Comparison of ENCODE assay signal across 23 cellular contexts in the genomic region with DNA sequence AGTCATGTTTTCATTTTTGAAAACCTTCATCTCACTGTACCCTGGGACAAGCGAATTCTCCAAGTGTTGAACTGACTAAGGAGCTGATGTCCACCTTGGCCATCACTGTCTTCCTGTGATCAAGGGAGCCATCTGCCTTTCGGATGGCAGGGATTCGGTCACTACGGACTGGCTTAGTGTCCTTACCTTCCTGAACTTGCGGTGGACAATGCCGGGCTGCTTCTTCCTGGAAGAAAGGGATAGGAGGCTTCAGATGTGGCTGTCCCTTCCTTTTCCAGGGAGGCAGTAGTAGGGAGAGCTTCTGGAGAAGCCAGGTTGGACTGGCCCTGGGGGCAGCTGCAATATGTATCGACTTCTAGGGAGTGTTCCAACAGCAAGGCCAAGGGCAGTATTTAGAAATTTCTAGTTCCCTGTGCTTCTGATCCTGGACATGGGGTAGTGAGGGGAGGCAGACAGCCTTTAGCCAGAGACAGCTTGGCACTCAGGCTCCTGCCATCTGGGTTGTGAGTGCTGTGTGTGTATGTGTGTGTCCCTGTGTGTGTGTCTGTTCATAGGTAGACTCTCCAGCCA.
DNase-seq lines count a peak whose midpoint lies in the region; ATAC-seq, FAIRE-seq and TF ChIP-seq lines count a peak whose summit lies in the region.
"Had no signal": no experiment of that assay in that cellular context is flagged by ENCODE, and none has a peak within 500 bp of the region (broad histone marks: within the 10 kb centered on the region; RNA-seq: fewer than 3 reads in every experiment).

No MANE protein-coding gene starts in this region.

- TF ChIP-seq CTCF in H1 (IDR thresholded peaks at IDR 0.05; ENCODE audit: control extremely low read depth in 1 of 3, insufficient read depth in 1 of 3, low read depth in 1 of 3, low read length in 3 of 3) = no peak
- TF ChIP-seq CTCF in testis (IDR thresholded peaks at IDR 0.05) = no peak

- H3K9me3 ChIP-seq in H1 (ENCODE audit: insufficient read depth in 2 of 2, low read depth in 1 of 2, low read length in 1 of 2) = no peaks in the 10 kb centered on the region
- H3K9me3 ChIP-seq in testis = no peaks in the 10 kb centered on the region
- H3K9me3 ChIP-seq: HAP-1 had no signal

- no peak overlapping the region for H2BK20ac ChIP-seq in H1 (ENCODE audit: low read length)

- CTCF ChIA-PET in H1 (lab: Charles Lee; ENCODE audit: partially characterized antibody) = interaction anchor here (1.0 to 2.3 kb wide), 6 partner anchors 9 to 222 kb away, joined by 5 to 16 read pairs (median 6); no protein-coding TSS in a partner anchor

- H3K23me2 ChIP-seq in H1 (ENCODE audit: low read depth, low read length) = no peaks in the 10 kb centered on the region

- no peak overlapping the region for H2AFZ ChIP-seq in H1 (ENCODE audit: low read length)
- H2AFZ ChIP-seq: GM23338 had no signal

- TF ChIP-seq RAD21 in H1 (IDR thresholded peaks at IDR 0.05 in 1 of 2, conservative IDR thresholded peaks at IDR 0.05 in 1 of 2; ENCODE audit: low read depth in 2 of 2, low read length in 2 of 2) = no peak

- no peaks in the 10 kb centered on the region for H3K27me3 ChIP-seq in H1 (replicated peaks in 1 of 4; ENCODE audit: control insufficient read depth in 3 of 4, extremely low read depth in 1 of 4, insufficient read depth in 3 of 4, low read length in 3 of 4)
- no peaks in the 10 kb centered on the region for H3K27me3 ChIP-seq in testis
- H3K27me3 ChIP-seq: BLaER1 treated with 17β-estradiol and CSF1 and Interleukin-3, amounts not matched to agents 10 nM and 100 nM had no signal

- H3K36me3 ChIP-seq in H1 (ENCODE audit: control insufficient read depth in 2 of 4, insufficient read depth in 4 of 4, low read length in 3 of 4) (no peaks in the 10 kb centered on the region), testis (ENCODE audit: low read depth, missing control alignments) (no peaks in the 10 kb centered on the region)
- H3K36me3 ChIP-seq: BLaER1 treated with 17β-estradiol and CSF1 and Interleukin-3, amounts not matched to agents 10 nM and 100 nM; HAP-1 had no signal

- no peak overlapping the region for H3K4me2 ChIP-seq in H1 (ENCODE audit: insufficient read depth in 1 of 2, low read depth in 2 of 2, low read length in 2 of 2)
- H3K4me2 ChIP-seq: GM23338 had no signal

- H3K4me3 ChIP-seq in H1 (ENCODE audit: extremely low read depth in 1 of 4, insufficient read depth in 2 of 4, low read depth in 3 of 4, low read length in 4 of 4) = no peak overlapping the region
- H3K4me3 ChIP-seq in testis = no peak overlapping the region
- H3K4me3 ChIP-seq: BLaER1 treated with 17β-estradiol and CSF1 and Interleukin-3, amounts not matched to agents 10 nM and 100 nM; GM23338; HAP-1 had no signal

- no peak for FAIRE-seq in H1 (lab: Jason Lieb, UNC)
- FAIRE-seq: A204.1, D721Med, G401.6, GM12892, GM18507, H54 had no signal

- H2BK12ac ChIP-seq in H1 (ENCODE audit: low read depth, low read length) = 0 out of 2 replicates have a peak overlapping the region, but pooled peaks have one; percentile 23

- H2BK5ac ChIP-seq in H1 (ENCODE audit: low read depth, low read length) = no peak overlapping the region

- H3K27ac ChIP-seq in H1 (ENCODE audit: low read depth, low read length) (no peak overlapping the region), testis (no peak overlapping the region)
- H3K27ac ChIP-seq: 22Rv1; BLaER1 treated with 17β-estradiol and CSF1 and Interleukin-3, amounts not matched to agents 10 nM and 100 nM had no signal

- H3K4ac ChIP-seq in H1 (replicated peaks; ENCODE audit: insufficient read length, low read depth, low read length) = peak overlapping the region; percentile 32

- 77% methylated on average over 7 of the region's 7 CpGs; no CpG with 5 or more reads in 1 of the 2 experiments for WGBS in H1 (ENCODE audit: extremely low coverage in 1 of 2, insufficient coverage in 1 of 2, insufficient read length in 1 of 2, insufficient replicate concordance in 2 of 2, low coverage in 1 of 2, low lambda C conversion rate in 2 of 2, missing lambda C conversion rate in 1 of 2), 2 experiments
- 76 to 85% methylated on average over 6 to 7 of the region's 7 CpGs for WGBS in testis, 2 donors

- DNase-seq in DMS 273 (lab: John Stamatoyannopoulos, UW; ENCODE audit: unreplicated experiment) (peak; percentile 52), DMS 273 treated with DMSO at 0.1 percent for 48 hours (lab: John Stamatoyannopoulos, UW) (no peak), H1 (ENCODE audit: low read depth in 1 of 2, low spot score in 2 of 2) (peak in 1 of 2 experiments; percentile 28), testis (peak; percentile 45)
- peak; percentile 44 for DNase-seq in activated CD8-positive, alpha-beta memory T cell treated with anti-CD3 and anti-CD28 coated beads for 24 hours
- DNase-seq in activated CD8-positive, alpha-beta memory T cell treated with anti-CD3 and anti-CD28 coated beads, Interleukin-2, amount 50 U/mL, for 48 hours = no peak
- DNase-seq: CD4-positive, alpha-beta T cell; CD8-positive, alpha-beta memory T cell; DMS153; DND-41; HFFc6 had no signal

- no peak overlapping the region for H4K91ac ChIP-seq in H1 (replicated peaks; ENCODE audit: insufficient read length, low read length)

- no peak overlapping the region for H2AK5ac ChIP-seq in H1 (ENCODE audit: low read depth, low read length)

- H3K18ac ChIP-seq in H1 (ENCODE audit: extremely low read depth, low read length) = no peak overlapping the region

- H3K79me2 ChIP-seq in H1 (ENCODE audit: control insufficient read depth in 1 of 2, insufficient read depth in 2 of 2, low read length in 2 of 2) = no peaks in the 10 kb centered on the region

- TF ChIP-seq POLR2A in H1 (IDR thresholded peaks at IDR 0.05; ENCODE audit: control extremely low read depth in 1 of 2, low read depth in 2 of 2, low read length in 2 of 2) (no peak), testis (IDR thresholded peaks at IDR 0.05) (no peak)

- TF ChIP-seq EP300 in H1 (IDR thresholded peaks at IDR 0.05; ENCODE audit: borderline replicate concordance in 1 of 2, low read depth in 2 of 2, low read length in 2 of 2) = no peak

- no peak overlapping the region for H3K23ac ChIP-seq in H1 (ENCODE audit: insufficient read length)

- H3K14ac ChIP-seq in H1 (ENCODE audit: insufficient read length) = no peak overlapping the region

- H3K56ac ChIP-seq in H1 (replicated peaks; ENCODE audit: insufficient read length, low read depth, low read length) = no peak overlapping the region

- H3K4me1 ChIP-seq in H1 (replicated peaks in 1 of 4; ENCODE audit: control insufficient read depth in 3 of 4, insufficient read depth in 4 of 4, low read length in 3 of 4) (peaks cover 5 to 15% (median 12%) of the 10 kb centered on the region in 4 experiments), testis (peaks cover 5% of the 10 kb centered on the region)
- H3K4me1 ChIP-seq: HAP-1 had no signal

- no peaks in the 10 kb centered on the region for H4K20me1 ChIP-seq in H1 (replicated peaks in 1 of 2; ENCODE audit: control insufficient read depth in 1 of 2, insufficient read depth in 2 of 2, low read length in 2 of 2)
- H4K20me1 ChIP-seq: BLaER1 treated with 17β-estradiol and CSF1 and Interleukin-3, amounts not matched to agents 10 nM and 100 nM had no signal

- H3K79me1 ChIP-seq in H1 (ENCODE audit: low read depth, low read length) = no peaks in the 10 kb centered on the region

- intact Hi-C loops in testis (cut with DNase I; ENCODE audit: low total_unique reads) = no loop called here

- H4K5ac ChIP-seq in H1 (ENCODE audit: insufficient read length, low read depth, low read length) = no peak overlapping the region

- POLR2A ChIA-PET in H1 (lab: Charles Lee; ENCODE audit: partially characterized antibody) = no interaction called here

- no peak overlapping the region for H3K9ac ChIP-seq in H1 (replicated peaks in 1 of 4; ENCODE audit: extremely low read depth in 1 of 4, low read depth in 3 of 4, low read length in 3 of 4)
- H3K9ac ChIP-seq: BLaER1 treated with 17β-estradiol and CSF1 and Interleukin-3, amounts not matched to agents 10 nM and 100 nM had no signal

- no peak overlapping the region for H2BK120ac ChIP-seq in H1 (replicated peaks; ENCODE audit: low read depth, low read length)

- no peak overlapping the region for H2BK15ac ChIP-seq in H1 (ENCODE audit: low read length)

- ATAC-seq in HG02588 (IDR thresholded peaks at IDR 0.05; ENCODE audit: unreplicated experiment) = no peak
- ATAC-seq in HG03280 (IDR thresholded peaks at IDR 0.05; ENCODE audit: unreplicated experiment) = no peak
- ATAC-seq: GM23338 had no signal

- H4K8ac ChIP-seq in H1 (ENCODE audit: extremely low read depth, insufficient read depth, low read length) = no peak overlapping the region

TF ChIP-seq in H1, 55 proteins besides CTCF, POLR2A, EP300 and RAD21 (continues in another document):
- TF ChIP-seq SIX5 (IDR thresholded peaks at IDR 0.05; ENCODE audit: low read depth, low read length) = no peak
- no peak for TF ChIP-seq RFX5 (IDR thresholded peaks at IDR 0.05; ENCODE audit: borderline replicate concordance, low read depth, low read length)
- no peak for TF ChIP-seq TAF7 (optimal IDR thresholded peaks at IDR 0.05; ENCODE audit: borderline replicate concordance, low read depth, low read length)
- no peak for TF ChIP-seq BACH1 (IDR thresholded peaks at IDR 0.05; ENCODE audit: low read length)
- no peak for TF ChIP-seq RBBP5 (IDR thresholded peaks at IDR 0.05; ENCODE audit: borderline replicate concordance, low read depth, low read length)
- TF ChIP-seq YY1 (IDR thresholded peaks at IDR 0.05; ENCODE audit: low read depth, low read length) = no peak
- no peak for TF ChIP-seq MAX (IDR thresholded peaks at IDR 0.05)

Comparison
In these comparisons a context has a peak if more than half of its experiments do, and no peak if none do; other contexts are left out.
1. DNase-seq: peak in DMS 273 (single experiment), activated CD8-positive, alpha-beta memory T cell treated with anti-CD3 and anti-CD28 coated beads for 24 hours (single experiment) and testis (single experiment); none in DMS 273 treated with DMSO at 0.1 percent for 48 hours (single experiment) and activated CD8-positive, alpha-beta memory T cell treated with anti-CD3 and anti-CD28 coated beads, Interleukin-2, amount 50 U/mL, for 48 hours (single experiment).